9 cellular contexts compared by ENCODE assay signal in genomic region chr12:110079477-110080400, GRCh38. TPM values are rescaled to one million over a fixed set of nuclear protein-coding genes. Genes with fewer than 3 reads are reported as not detected.
DNase-seq lines count a peak whose midpoint lies in the region; ATAC-seq, FAIRE-seq and TF ChIP-seq lines count a peak whose summit lies in the region.
"Had no signal": no experiment of that assay in that cellular context is flagged by ENCODE, and none has a peak within 500 bp of the region (broad histone marks: within the 10 kb centered on the region; RNA-seq: fewer than 3 reads in every experiment).

No MANE protein-coding gene starts in this region.

- H3K36me3 ChIP-seq in astrocyte (ENCODE audit: insufficient read depth, low read length) (no peaks in the 10 kb centered on the region), mesenchymal stem cell (ENCODE audit: control insufficient read depth in 1 of 2, insufficient read depth in 2 of 2, low read depth in 1 of 2, low read length in 2 of 2) (no peaks in the 10 kb centered on the region)

- H3K18ac ChIP-seq in mesenchymal stem cell (ENCODE audit: low read depth in 1 of 2, low read length in 2 of 2): peak overlapping the region; percentile 93 to 94

- H3K4me3 ChIP-seq in astrocyte (ENCODE audit: insufficient read depth, low read depth, low read length): no peak overlapping the region
- no peak overlapping the region for H3K4me3 ChIP-seq in mesenchymal stem cell (ENCODE audit: insufficient read depth in 1 of 2, low read depth in 1 of 2, low read length in 2 of 2)

- H3K36me3 Mint-ChIP-seq in astrocyte (ENCODE audit: low read depth, unreplicated experiment): peaks cover 2% of the 10 kb centered on the region
- peaks cover 8% of the 10 kb centered on the region for H3K36me3 Mint-ChIP-seq in stimulated activated effector memory CD8-positive, alpha-beta T cell treated with anti-CD3 and anti-CD28 coated beads, Interleukin-12 subunit alpha, Interleukin-12 subunit beta, amount 100 ng/mL, for 72 hours

- H3K9me3 Mint-ChIP-seq in astrocyte (ENCODE audit: unreplicated experiment): peaks cover 3% of the 10 kb centered on the region
- H3K9me3 Mint-ChIP-seq in stimulated activated effector memory CD8-positive, alpha-beta T cell treated with anti-CD3 and anti-CD28 coated beads, Interleukin-12 subunit alpha, Interleukin-12 subunit beta, amount 100 ng/mL, for 72 hours: peaks cover 3% of the 10 kb centered on the region

- H3K4me1 ChIP-seq in astrocyte (ENCODE audit: insufficient read depth, low read length): no peaks in the 10 kb centered on the region
- no peaks in the 10 kb centered on the region for H3K4me1 ChIP-seq in mesenchymal stem cell (ENCODE audit: control insufficient read depth, insufficient read depth, low read depth, low read length)

- H3K79me1 ChIP-seq in mesenchymal stem cell (replicated peaks; ENCODE audit: low read length, poor library complexity, severe bottlenecking): no peaks in the 10 kb centered on the region

- no peak overlapping the region for H2AFZ ChIP-seq in astrocyte (ENCODE audit: low read depth, low read length)
- H2AFZ ChIP-seq in mesenchymal stem cell (ENCODE audit: low read depth, low read length): peak overlapping the region; percentile 58

- H3K4ac ChIP-seq in mesenchymal stem cell (ENCODE audit: low read depth in 1 of 2, low read length in 2 of 2): peak overlapping the region; percentile 93 to 98

- H2BK120ac ChIP-seq in mesenchymal stem cell (ENCODE audit: low read depth, low read length): peak overlapping the region; percentile 91

- 86% methylated on average over 24 of the region's 24 CpGs for WGBS in mesenchymal stem cell

- H3K27ac Mint-ChIP-seq in astrocyte (ENCODE audit: unreplicated experiment): peak overlapping the region; percentile 77
- peak overlapping the region; percentile 98 for H3K27ac Mint-ChIP-seq in stimulated activated effector memory CD8-positive, alpha-beta T cell treated with anti-CD3 and anti-CD28 coated beads, Interleukin-12 subunit alpha, Interleukin-12 subunit beta, amount 100 ng/mL, for 72 hours

- no peak for TF ChIP-seq CTCF in astrocyte (IDR thresholded peaks at IDR 0.05; ENCODE audit: insufficient read depth, low read depth, low read length)

- no peak overlapping the region for H3K4me2 ChIP-seq in astrocyte (ENCODE audit: low read length)
- no peak overlapping the region for H3K4me2 ChIP-seq in mesenchymal stem cell (ENCODE audit: low read length, poor library complexity, severe bottlenecking)

- no peak overlapping the region for H2BK5ac ChIP-seq in mesenchymal stem cell (ENCODE audit: low read depth, low read length, poor library complexity, severe bottlenecking)

- peak overlapping the region; percentile 11 to 93 for H2BK12ac ChIP-seq in mesenchymal stem cell (ENCODE audit: low read length in 2 of 2)

- DNase-seq in T-helper 9 cell (peak; percentile 55), astrocyte (ENCODE audit: low read depth) (no peak), mesenchymal stem cell (peak; percentile 93), NCI-H1417 treated with DMSO at 0.1 percent for 48 hours (lab: John Stamatoyannopoulos, UW) (no peak), AG20443 (ENCODE audit: low spot score) (no peak)
- DNase-seq in stimulated activated effector memory CD8-positive, alpha-beta T cell treated with anti-CD3 and anti-CD28 coated beads, Interleukin-12 subunit alpha, Interleukin-12 subunit beta, amount 100 ng/mL, for 72 hours (ENCODE audit: low spot score in 2 of 2): peak; percentile 39 to 84

- H3K14ac ChIP-seq in mesenchymal stem cell (ENCODE audit: low read length in 2 of 2): peak overlapping the region in 1 of 2 experiments; percentile 97

- H2BK15ac ChIP-seq in mesenchymal stem cell (ENCODE audit: low read depth, poor library complexity, severe bottlenecking): peak overlapping the region; percentile 92

- H4K8ac ChIP-seq in mesenchymal stem cell (ENCODE audit: low read length): peak overlapping the region; percentile 98

- ATAC-seq in GM19324 (IDR thresholded peaks at IDR 0.05; ENCODE audit: low FRiP score, unreplicated experiment) (peak; percentile 69), HG03196 (IDR thresholded peaks at IDR 0.05; ENCODE audit: unreplicated experiment) (peak; percentile 85)
- ATAC-seq in stimulated activated effector memory CD8-positive, alpha-beta T cell treated with anti-CD3 and anti-CD28 coated beads, Interleukin-12 subunit alpha, Interleukin-12 subunit beta, amount 100 ng/mL, for 72 hours: peak; percentile 95

- H3K23ac ChIP-seq in mesenchymal stem cell (ENCODE audit: low read length in 2 of 2): no peak overlapping the region

- H4K20me1 ChIP-seq in astrocyte (ENCODE audit: insufficient read depth, low read length): no peaks in the 10 kb centered on the region

- H3K27ac ChIP-seq in astrocyte (ENCODE audit: low read depth, low read length) (no peak overlapping the region), mesenchymal stem cell (ENCODE audit: low read length, poor library complexity, severe bottlenecking) (no peak overlapping the region)

- H3K9ac ChIP-seq in astrocyte (ENCODE audit: low read length) (no peak overlapping the region), mesenchymal stem cell (ENCODE audit: low read length) (no peak overlapping the region)

- no peaks in the 10 kb centered on the region for H3K79me2 ChIP-seq in astrocyte (ENCODE audit: insufficient read depth, low read length)

- H4K91ac ChIP-seq in mesenchymal stem cell (ENCODE audit: low read length): peak overlapping the region; percentile 96

- H3K27me3 Mint-ChIP-seq in astrocyte (ENCODE audit: low read depth, unreplicated experiment): no peaks in the 10 kb centered on the region

- H3K4me3 Mint-ChIP-seq in astrocyte (ENCODE audit: unreplicated experiment): no peak overlapping the region
- H3K4me3 Mint-ChIP-seq in stimulated activated effector memory CD8-positive, alpha-beta T cell treated with anti-CD3 and anti-CD28 coated beads, Interleukin-12 subunit alpha, Interleukin-12 subunit beta, amount 100 ng/mL, for 72 hours: peak overlapping the region; percentile 69

- H3K9me3 ChIP-seq in astrocyte (ENCODE audit: insufficient read depth, low read depth, low read length) (no peaks in the 10 kb centered on the region), mesenchymal stem cell (ENCODE audit: control insufficient read depth, low read length) (no peaks in the 10 kb centered on the region)

- FAIRE-seq in astrocyte (lab: Jason Lieb, UNC): no peak
- FAIRE-seq: endometrium had no signal

- no peaks in the 10 kb centered on the region for H3K27me3 ChIP-seq in astrocyte (ENCODE audit: insufficient read depth, low read length)
- peaks cover 0 to 1% of the 10 kb centered on the region in 2 experiments for H3K27me3 ChIP-seq in mesenchymal stem cell (ENCODE audit: control insufficient read depth in 1 of 2, insufficient read depth in 1 of 2, low read length in 2 of 2)

- H3K4me1 Mint-ChIP-seq in astrocyte (ENCODE audit: low read depth, unreplicated experiment): peaks cover 4% of the 10 kb centered on the region
- peaks cover 27% of the 10 kb centered on the region for H3K4me1 Mint-ChIP-seq in stimulated activated effector memory CD8-positive, alpha-beta T cell treated with anti-CD3 and anti-CD28 coated beads, Interleukin-12 subunit alpha, Interleukin-12 subunit beta, amount 100 ng/mL, for 72 hours

- no peak overlapping the region for H2AK5ac ChIP-seq in mesenchymal stem cell (ENCODE audit: low read length, severe bottlenecking)

RNA-seq across cellular contexts. Expression of gene C12orf76, which starts 31.4 kb away (rescaled TPM):
- 11.5 and 13.0 TPM in 2 replicates for total RNA-seq in astrocyte
- polyA plus RNA-seq in mesenchymal stem cell (2013, experiment 1 of 2): 10.6 TPM
- polyA plus RNA-seq in mesenchymal stem cell (2013, experiment 2 of 2): 10.7 TPM

RNA-seq across cellular contexts. Expression of gene IFT81, which starts 44.4 kb away (rescaled TPM):
- total RNA-seq in astrocyte: 12.3 and 12.5 TPM in 2 replicates
- polyA plus RNA-seq in mesenchymal stem cell (2013, experiment 1 of 2): 10.9 TPM
- polyA plus RNA-seq in mesenchymal stem cell (2013, experiment 2 of 2): 10.4 TPM

Comparison
In these comparisons a context has a peak if more than half of its experiments do, and no peak if none do; other contexts are left out.
1. DNase-seq: peak in T-helper 9 cell (single experiment), mesenchymal stem cell (single experiment) and stimulated activated effector memory CD8-positive, alpha-beta T cell treated with anti-CD3 and anti-CD28 coated beads, Interleukin-12 subunit alpha, Interleukin-12 subunit beta, amount 100 ng/mL, for 72 hours (2 of 2); none in astrocyte (single experiment), NCI-H1417 treated with DMSO at 0.1 percent for 48 hours (single experiment) and AG20443 (single experiment).
2. Peak in every context shown above with its lines, with median percentiles within 50 percentile points of each other: ATAC-seq.